ENCODE assay signal across 8 cellular contexts in the genomic region with DNA sequence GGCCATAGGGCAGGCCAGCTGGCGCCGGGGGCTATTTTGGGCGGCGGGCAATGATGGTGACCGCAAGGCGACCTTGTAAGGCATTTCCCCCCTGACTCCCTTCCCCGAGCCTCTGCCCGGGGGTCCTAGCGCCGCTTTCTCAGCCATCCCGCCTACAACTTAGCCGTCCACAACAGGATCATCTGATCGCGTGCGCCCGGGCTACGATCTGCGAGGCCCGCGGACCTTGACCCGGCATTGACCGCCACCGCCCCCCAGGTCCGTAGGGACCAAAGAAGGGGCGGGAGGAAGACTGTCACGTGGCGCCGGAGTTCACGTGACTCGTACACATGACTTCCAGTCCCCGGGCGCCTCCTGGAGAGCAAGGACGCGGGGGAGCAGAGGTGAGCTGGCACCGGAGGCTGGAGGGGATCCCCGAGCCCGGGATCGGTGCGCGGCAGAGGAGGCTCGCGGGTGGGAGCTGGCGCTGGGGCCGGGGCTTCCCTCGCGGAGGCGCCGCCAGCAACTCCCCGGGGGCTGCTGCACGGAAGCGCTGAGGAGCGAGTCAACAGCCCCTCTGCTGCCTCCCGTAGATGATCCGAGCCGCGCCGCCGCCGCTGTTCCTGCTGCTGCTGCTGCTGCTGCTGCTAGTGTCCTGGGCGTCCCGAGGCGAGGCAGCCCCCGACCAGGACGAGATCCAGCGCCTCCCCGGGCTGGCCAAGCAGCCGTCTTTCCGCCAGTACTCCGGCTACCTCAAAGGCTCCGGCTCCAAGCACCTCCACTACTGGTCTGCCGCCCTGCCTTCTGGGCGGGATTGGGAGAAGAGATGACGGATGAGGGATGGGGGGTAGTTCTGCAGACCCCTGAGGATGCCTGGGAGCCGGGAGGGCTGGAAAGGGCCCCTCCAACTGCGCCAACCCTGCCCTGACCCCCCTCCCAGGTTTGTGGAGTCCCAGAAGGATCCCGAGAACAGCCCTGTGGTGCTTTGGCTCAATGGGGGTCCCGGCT. TPM values are rescaled to one million over a fixed set of nuclear protein-coding genes. Genes with fewer than 3 reads are reported as not detected.
A peak's percentile ranks its signal among the peaks of the same experiment; 100 is the strongest.
DNase-seq lines count a peak whose midpoint lies in the region; ATAC-seq and TF ChIP-seq lines count a peak whose summit lies in the region.

CTSA (plus strand) TSS at position 339 of the 987 bp plus-strand sequence; CDS start at position 573, 234 bp downstream.
A gene with protein sequence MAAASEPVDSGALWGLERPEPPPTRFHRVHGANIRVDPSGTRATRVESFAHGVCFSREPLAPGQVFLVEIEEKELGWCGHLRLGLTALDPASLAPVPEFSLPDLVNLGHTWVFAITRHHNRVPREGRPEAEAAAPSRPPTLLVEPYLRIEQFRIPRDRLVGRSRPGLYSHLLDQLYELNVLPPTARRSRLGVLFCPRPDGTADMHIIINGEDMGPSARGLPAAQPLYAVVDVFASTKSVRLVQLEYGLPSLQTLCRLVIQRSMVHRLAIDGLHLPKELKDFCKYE (minus strand): TSS at position 212 of the 987 bp plus-strand sequence. CDS start 217 bp downstream, outside the sequence.

- no peaks in the 10 kb centered on the region for H3K9me3 ChIP-seq in HUES6 (ENCODE audit: control insufficient read depth, insufficient read depth, low read depth, low read length)
- H3K9me3 ChIP-seq in PC-3 (ENCODE audit: low read length): no peaks in the 10 kb centered on the region
- no peaks in the 10 kb centered on the region for H3K9me3 ChIP-seq in esophagus muscularis mucosa
- H3K9me3 ChIP-seq in muscle layer of duodenum (ENCODE audit: control insufficient read depth in 1 of 2, low read length in 2 of 2): no peaks in the 10 kb centered on the region

- H4K20me1 ChIP-seq in PC-3 (ENCODE audit: low read length): no peaks in the 10 kb centered on the region

- WGBS in esophagus muscularis mucosa: 0% methylated on average over 21 of the region's 77 CpGs

- H3K27ac ChIP-seq in HUES6 (ENCODE audit: low read depth, low read length) (peak within 1 kb of the TSS; percentile 30; the same call in 1 of the 2 replicates), PC-3 (ENCODE audit: low read length) (peak within 1 kb of the TSS; percentile 16), esophagus muscularis mucosa (replicated peaks in 1 of 4) (peak within 1 kb of the TSS; percentile 84 to 94 (median 90)), muscle layer of duodenum (ENCODE audit: low read length) (peak within 1 kb of the TSS; percentile 63)

- peak within 1 kb of the TSS; percentile 83 for H3K4me3 ChIP-seq in HUES6 (ENCODE audit: low read depth, low read length)
- H3K4me3 ChIP-seq in PC-3 (ENCODE audit: low read length): peak within 1 kb of the TSS; percentile 78
- peak within 1 kb of the TSS; percentile 70 to 93 (median 88) for H3K4me3 ChIP-seq in esophagus muscularis mucosa
- H3K4me3 ChIP-seq in muscle layer of duodenum (ENCODE audit: low read depth in 1 of 2, low read length in 2 of 2): peak within 1 kb of the TSS; percentile 69 to 95

- no peaks in the 10 kb centered on the region for H3K27me3 ChIP-seq in HUES6 (ENCODE audit: control insufficient read depth, insufficient read depth, low read length)
- H3K27me3 ChIP-seq in PC-3 (ENCODE audit: low read length): no peaks in the 10 kb centered on the region
- H3K27me3 ChIP-seq in esophagus muscularis mucosa: no peaks in the 10 kb centered on the region
- no peaks in the 10 kb centered on the region for H3K27me3 ChIP-seq in muscle layer of duodenum (ENCODE audit: low read depth, low read length)

- no peaks in the 10 kb centered on the region for H3K4me1 ChIP-seq in HUES6 (ENCODE audit: control insufficient read depth, insufficient read depth, low read length)
- peaks cover 23% of the 10 kb centered on the region for H3K4me1 ChIP-seq in PC-3 (ENCODE audit: insufficient read depth, low read length)
- H3K4me1 ChIP-seq in esophagus muscularis mucosa: peaks cover 24 to 48% (median 34%) of the 10 kb centered on the region in 4 donors
- peaks cover 12 to 30% of the 10 kb centered on the region in 2 donors for H3K4me1 ChIP-seq in muscle layer of duodenum (ENCODE audit: control insufficient read depth in 1 of 2, insufficient read depth in 2 of 2, low read length in 2 of 2)

- H3K79me2 ChIP-seq in PC-3 (ENCODE audit: low read length): peaks cover 14% of the 10 kb centered on the region; the same call in 1 of the 2 replicates

- peak within 1 kb of the TSS; percentile 96 for H3K4me2 ChIP-seq in PC-3 (ENCODE audit: low read length)

- peak; percentile 91 for DNase-seq in Caki2 (ENCODE audit: low read depth)
- peak; percentile 87 for DNase-seq in PC-3
- peak; percentile 90 to 91 for DNase-seq in activated T-cell treated with anti-CD3 and anti-CD28 coated beads, Interleukin-2, amount 50 U/mL, for 48 hours
- peak; percentile 98 for DNase-seq in esophagus muscularis mucosa (ENCODE audit: extremely low spot score)
- peak; percentile 76 for DNase-seq in stimulated activated CD8-positive, alpha-beta memory T cell treated with anti-CD3 and anti-CD28 coated beads, Interleukin-7, amount 100 ng/mL, for 24 hours (ENCODE audit: low read depth)

- ATAC-seq in GM21381 (IDR thresholded peaks at IDR 0.05; ENCODE audit: unreplicated experiment) (peak; percentile 75), PC-3 (peak; percentile 75)

- peak; percentile 69 for TF ChIP-seq POLR2A in esophagus muscularis mucosa (IDR thresholded peaks at IDR 0.05; ENCODE audit: low read depth)

- POLR2A ChIA-PET in PC-3 (lab: Charles Lee; ENCODE audit: unreplicated experiment): interaction anchor here (0.5 to 0.6 kb wide), 2 partner anchors 13 to 57 kb away, joined by 3 read pairs; partner anchors contain the start of gene SNX21

- in situ Hi-C loops in Caki2 (cut with HindIII; ENCODE audit: low pct_unique_long_range_greater_than_20kb, low sequenced_read_pairs): no loop called here

- BruUV-seq in PC-3 (replicated peaks; lab: Mats Ljungman, UMichigan): TSS peak; percentile 58

- H3F3A ChIP-seq in PC-3 (ENCODE audit: low read length, unreplicated experiment): no peaks in the 10 kb centered on the region

- no peaks in the 10 kb centered on the region for H3K9me2 ChIP-seq in PC-3 (replicated peaks; ENCODE audit: low read length)

- peak within 1 kb of the TSS; percentile 75 for H3K9ac ChIP-seq in HUES6 (ENCODE audit: low read length)
- H3K9ac ChIP-seq in PC-3 (ENCODE audit: low read length): peak within 1 kb of the TSS; percentile 76

- TF ChIP-seq CTCF in PC-3 (conservative IDR thresholded peaks at IDR 0.05; ENCODE audit: low read depth, low read length) (peak; percentile 31), esophagus muscularis mucosa (IDR thresholded peaks at IDR 0.05) (peak in 2 of 3 experiments; percentile 18 to 32)

- CTCF ChIA-PET in PC-3 (lab: Charles Lee): interaction anchor here (0.6 to 1.0 kb wide), 3 partner anchors 55 to 79 kb away, joined by 3 to 4 read pairs (median 3); no protein-coding TSS in a partner anchor

- peak within 1 kb of the TSS; percentile 89 for H2AFZ ChIP-seq in PC-3 (ENCODE audit: low read length)

- intact Hi-C loops in PC-3 (cut with micrococcal nuclease): loop anchor here (5.0 kb wide), 1 partner anchor 79 kb away; the partner anchor contains the start of gene UBE2C
- intact Hi-C loops in esophagus muscularis mucosa (cut with DNase I): loop anchor here (2.0 to 5.0 kb wide), 2 partner anchors 44 to 81 kb away; partner anchors contain the start of genes PCIF1 and ZNF335

- no peak for TF ChIP-seq EP300 in esophagus muscularis mucosa (IDR thresholded peaks at IDR 0.05)

- peaks cover 41% of the 10 kb centered on the region for H3K36me3 ChIP-seq in HUES6 (ENCODE audit: control insufficient read depth, insufficient read depth, low read length)
- H3K36me3 ChIP-seq in PC-3 (ENCODE audit: low read depth, low read length): peaks cover 7% of the 10 kb centered on the region; the same call in 1 of the 2 replicates
- H3K36me3 ChIP-seq in esophagus muscularis mucosa: peaks cover 7 to 57% (median 56%) of the 10 kb centered on the region in 4 donors
- peaks cover 17 to 39% of the 10 kb centered on the region in 2 donors for H3K36me3 ChIP-seq in muscle layer of duodenum (ENCODE audit: control insufficient read depth in 1 of 2, insufficient read depth in 2 of 2, low read length in 2 of 2)

RNA-seq across cellular contexts. Expression of gene CTSA, which starts in this region (rescaled TPM):
- total RNA-seq in Caki2 (2014; rRNA removed; shearing (Covaris generic); ENCODE audit: low replicate concordance): 96.4 and 123 TPM in 2 replicates
- total RNA-seq in PC-3 (2014; rRNA removed): 98.0 and 129 TPM in 2 replicates
- total RNA-seq in esophagus muscularis mucosa: 10 to 100 TPM; 44.8 to 70.2 (median 48.3) TPM

RNA-seq across cellular contexts. Expression of the second gene that starts in this region (rescaled TPM):
- 3.4 and 5.2 TPM in 2 replicates for total RNA-seq in Caki2 (2014; rRNA removed; shearing (Covaris generic); ENCODE audit: low replicate concordance)
- total RNA-seq in PC-3 (2014; rRNA removed): 2.3 and 3.7 TPM in 2 replicates
- 10 to 100 TPM; 10.8 to 16.1 (median 13.0) TPM for total RNA-seq in esophagus muscularis mucosa

Comparison
In these comparisons a context has a peak if more than half of its experiments do, and no peak if none do; other contexts are left out.
1. Peak in every context shown above with its lines: DNase-seq, ATAC-seq, H3K4me3 ChIP-seq and H3K27ac ChIP-seq.
2. H3K27ac ChIP-seq: peak in every context shown above with its lines; median percentile 90 in esophagus muscularis mucosa; 63 in muscle layer of duodenum; 30 in HUES6; 16 in PC-3.